ENCODE assay signal across 8 cellular contexts in the genomic region with DNA sequence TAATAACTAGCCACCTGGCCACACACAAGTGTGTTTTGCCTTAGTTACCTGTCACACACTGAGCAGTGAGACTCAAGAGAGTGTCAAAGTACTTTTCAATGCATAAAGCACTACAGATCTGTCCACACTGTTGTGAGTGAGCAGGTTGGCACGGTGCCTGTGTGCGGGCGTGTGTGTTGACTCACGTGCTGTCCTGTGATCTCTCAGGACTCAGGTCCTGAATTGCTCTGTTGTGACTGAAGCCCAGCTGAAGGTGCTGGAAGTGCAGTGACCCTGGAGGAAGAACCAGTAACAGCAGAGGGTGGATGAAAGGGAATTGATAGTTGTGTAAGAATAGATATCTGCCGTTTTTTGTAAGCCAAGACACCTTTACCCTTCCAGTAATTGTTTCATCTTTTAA.
DNase-seq lines count a peak whose midpoint lies in the region; ATAC-seq and TF ChIP-seq lines count a peak whose summit lies in the region.

No MANE protein-coding gene starts in this region.

- ATAC-seq in HG03045 (IDR thresholded peaks at IDR 0.05; ENCODE audit: unreplicated experiment): no peak

- DNase-seq in SIG-M5 treated with dmso at 0.1 percent for 504 hours (lab: John Stamatoyannopoulos, UW; ENCODE audit: unreplicated experiment) (peak; percentile 16), SIG-M5 (lab: John Stamatoyannopoulos, UW) (no peak), RKO (ENCODE audit: low spot score) (peak; percentile 89), glomerular visceral epithelial cell (ENCODE audit: extremely low spot score) (peak; percentile 79), hippocampal formation (lab: John Stamatoyannopoulos, UW) (no peak), coronary artery (ENCODE audit: low spot score) (no peak)
- peak; percentile 20 to 21 for DNase-seq in stimulated activated CD4-positive, alpha-beta T cell treated with anti-CD3 and anti-CD28 coated beads, Interleukin-4, amount 100 ng/mL, for 4 hours

- TF ChIP-seq CTCF in coronary artery (IDR thresholded peaks at IDR 0.05): no peak

- no peak overlapping the region for H3K4me3 ChIP-seq in coronary artery

- H3K27ac ChIP-seq in coronary artery: no peak overlapping the region

Comparison
In these comparisons a context has a peak if more than half of its experiments do, and no peak if none do; other contexts are left out.
1. DNase-seq: peak in SIG-M5 treated with dmso at 0.1 percent for 504 hours (single experiment), RKO (single experiment), glomerular visceral epithelial cell (single experiment) and stimulated activated CD4-positive, alpha-beta T cell treated with anti-CD3 and anti-CD28 coated beads, Interleukin-4, amount 100 ng/mL, for 4 hours (2 of 2); none in SIG-M5 (single experiment), hippocampal formation (0 of 2) and coronary artery (single experiment).